In genomic region chr2:217103752-217104540, GRCh38 we compare ENCODE assay signal across 14 cellular contexts.
DNase-seq lines count a peak whose midpoint lies in the region; ATAC-seq, FAIRE-seq and TF ChIP-seq lines count a peak whose summit lies in the region.
"Had no signal": no experiment of that assay in that cellular context is flagged by ENCODE, and none has a peak within 500 bp of the region (broad histone marks: within the 10 kb centered on the region; RNA-seq: fewer than 3 reads in every experiment).

No MANE protein-coding gene starts in this region.

- no peaks in the 10 kb centered on the region for H4K20me1 ChIP-seq in K562 (replicated peaks; ENCODE audit: control insufficient read depth, insufficient read depth, low read length)
- H4K20me1 ChIP-seq: BLaER1 had no signal

- H3K9ac ChIP-seq in K562 (ENCODE audit: insufficient read depth in 1 of 2, low read depth in 2 of 2, low read length in 2 of 2): no peak overlapping the region; a peak in 1 of 4 replicates
- H3K9ac ChIP-seq: BLaER1 had no signal

- in situ Hi-C loops in K562 (cut with MboI): loop anchor here (10.0 kb wide), 1 partner anchor 319 kb away; no protein-coding TSS in a partner anchor

- H3K4me1 ChIP-seq in A549 (peaks cover 40% of the 10 kb centered on the region), K562 (replicated peaks in 1 of 2; ENCODE audit: control insufficient read depth in 2 of 2, insufficient read depth in 2 of 2, low read length in 2 of 2) (peaks cover 21 to 61% of the 10 kb centered on the region in 2 experiments)

- FAIRE-seq in A549 (lab: Jason Lieb, UNC) (no peak), K562 (lab: Jason Lieb, UNC) (no peak)

- TF ChIP-seq EP300 in A549 (IDR thresholded peaks at IDR 0.05): no peak
- TF ChIP-seq EP300 in K562 (IDR thresholded peaks at IDR 0.05; ENCODE audit: low read length): no peak

- peak overlapping the region; percentile 84 for H2AFZ ChIP-seq in K562 (ENCODE audit: low read depth, low read length)

- CTCF ChIA-PET in A549 (lab: Yijun Ruan, JAX): no interaction called here
- CTCF ChIA-PET in K562 (lab: Yijun Ruan, JAX; ENCODE audit: low intra/inter-chr PET ratio): interaction anchor here (0.6 kb wide), 1 partner anchor 165 kb away, joined by 6 read pairs; no protein-coding TSS in a partner anchor

- DNase-seq in A549 (ENCODE audit: low read depth in 1 of 2, low spot score in 1 of 2) (peak in 1 of 2 experiments; percentile 18), H4 (ENCODE audit: low spot score) (peak; percentile 24), K562 (ENCODE audit: extremely low read depth in 1 of 4, low spot score in 3 of 4) (no peak), kidney epithelial cell (ENCODE audit: low read depth) (peak; percentile 83), MG63 (no peak)
- no peak for DNase-seq in central memory CD4-positive, alpha-beta T cell
- DNase-seq: activated CD4-positive, alpha-beta T cell treated with anti-CD3 and anti-CD28 coated beads, Interleukin-2, amount 50 U/mL, for 4 hours; activated effector memory CD4-positive, alpha-beta T cell treated with Interleukin-2 at 50 U/mL for 16 hours; GDM1; glutamatergic neuron; occipital lobe had no signal

- intact Hi-C loops in K562 (cut with micrococcal nuclease): no loop called here

- TF ChIP-seq POLR2A in A549 (IDR thresholded peaks at IDR 0.05; ENCODE audit: low read length) (no peak), K562 (conservative IDR thresholded peaks at IDR 0.05) (no peak)

- H3K9me1 ChIP-seq in K562 (ENCODE audit: control insufficient read depth, insufficient read depth, low read length): no peaks in the 10 kb centered on the region

- no TSS peak for BruUV-seq in K562 (replicated peaks; lab: Mats Ljungman, UMichigan)

- no peak overlapping the region for H3K4me3 ChIP-seq in A549
- no peak overlapping the region for H3K4me3 ChIP-seq in K562
- no peak overlapping the region for H3K4me3 ChIP-seq in kidney epithelial cell (ENCODE audit: low read depth, low read length)
- H3K4me3 ChIP-seq in MG63: no peak overlapping the region
- H3K4me3 ChIP-seq: BLaER1 had no signal

- H3K27me3 ChIP-seq in K562 (ENCODE audit: control insufficient read depth in 2 of 2, insufficient read depth in 2 of 2, low read length in 2 of 2) (no peaks in the 10 kb centered on the region), kidney epithelial cell (ENCODE audit: control insufficient read depth, insufficient read depth, low read length) (no peaks in the 10 kb centered on the region), MG63 (no peaks in the 10 kb centered on the region)
- H3K27me3 ChIP-seq: BLaER1 had no signal

- no peaks in the 10 kb centered on the region for H3K79me2 ChIP-seq in K562 (ENCODE audit: control insufficient read depth, insufficient read depth, low read length)

- POLR2A ChIA-PET in A549 (lab: Yijun Ruan, JAX) (interaction anchor here (0.6 kb wide), 1 partner anchor 364 kb away, joined by 4 read pairs; no protein-coding TSS in a partner anchor), K562 (lab: Yijun Ruan, JAX) (no interaction called here)

- H3K27ac ChIP-seq in A549 (peak overlapping the region; percentile 39 to 81; a peak in 5 of 6 replicates), K562 (ENCODE audit: extremely low read depth, low read depth, low read length) (no peak overlapping the region)
- H3K27ac ChIP-seq: BLaER1 had no signal

- H3K4me2 ChIP-seq in A549 (no peak overlapping the region), K562 (ENCODE audit: insufficient read depth, low read length) (no peak overlapping the region)
- H3K4me2 ChIP-seq: BLaER1 had no signal

- H3K9me3 ChIP-seq in A549 (no peaks in the 10 kb centered on the region), K562 (replicated peaks; ENCODE audit: control insufficient read depth, insufficient read depth, low read depth, low read length) (no peaks in the 10 kb centered on the region), MG63 (no peaks in the 10 kb centered on the region)
- H3K9me3 ChIP-seq: BLaER1 had no signal

- ATAC-seq in A549 (no peak), K562 (no peak), HG03095 (IDR thresholded peaks at IDR 0.05; ENCODE audit: unreplicated experiment) (no peak), GM18519 (IDR thresholded peaks at IDR 0.05; ENCODE audit: low FRiP score, unreplicated experiment) (no peak)

- no peaks in the 10 kb centered on the region for H3K36me3 ChIP-seq in K562 (ENCODE audit: control insufficient read depth, insufficient read depth, low read length)
- H3K36me3 ChIP-seq in kidney epithelial cell (ENCODE audit: control insufficient read depth, insufficient read depth, low read length): no peaks in the 10 kb centered on the region
- no peaks in the 10 kb centered on the region for H3K36me3 ChIP-seq in MG63
- H3K36me3 ChIP-seq: BLaER1 had no signal

- TF ChIP-seq CTCF in A549 (IDR thresholded peaks at IDR 0.05) (no peak), K562 (IDR thresholded peaks at IDR 0.05 in 2 of 3, conservative IDR thresholded peaks at IDR 0.05 in 1 of 3; ENCODE audit: insufficient read depth in 2 of 3, low read depth in 1 of 3, low read length in 3 of 3) (no peak), kidney epithelial cell (IDR thresholded peaks at IDR 0.05; ENCODE audit: insufficient read depth, low read length, poor library complexity, severe bottlenecking) (no peak)

- 58% methylated on average over 4 of the region's 4 CpGs for WGBS in A549 (ENCODE audit: missing lambda C conversion rate)
- 68% methylated on average over 4 of the region's 4 CpGs for WGBS in K562 (ENCODE audit: insufficient coverage, low coverage, missing lambda C conversion rate)

- TF ChIP-seq RAD21 in A549 (conservative IDR thresholded peaks at IDR 0.05 in 1 of 2, IDR thresholded peaks at IDR 0.05 in 1 of 2) (no peak), K562 (CRISPR knock-in tag; conservative IDR thresholded peaks at IDR 0.05 in 1 of 2, IDR thresholded peaks at IDR 0.05 in 1 of 2) (no peak)

TF ChIP-seq in A549, 52 proteins besides CTCF, POLR2A, EP300 and RAD21:
- TF ChIP-seq ZSCAN20 (CRISPR knock-in tag; IDR thresholded peaks at IDR 0.05) (no peak), FOSL2 (IDR thresholded peaks at IDR 0.05) (no peak), FOSL2 (CRISPR knock-in tag; IDR thresholded peaks at IDR 0.05) (peak; percentile 26; the same call in 1 of the 2 replicates)

TF ChIP-seq in K562, 482 proteins besides CTCF, POLR2A, EP300 and RAD21:
- TF ChIP-seq FOSL1 (tag; conservative IDR thresholded peaks at IDR 0.05) (0 out of 2 replicates have a peak, but pooled peaks have one; percentile 27), ZNF449 (CRISPR knock-in tag; IDR thresholded peaks at IDR 0.05) (no peak), ZNF316 (IDR thresholded peaks at IDR 0.05) (0 out of 2 replicates have a peak, but pooled peaks have one; percentile 24), JUND (IDR thresholded peaks at IDR 0.05; ENCODE audit: borderline replicate concordance, low read depth, low read length) (peak; percentile 56), JUND (tag; IDR thresholded peaks at IDR 0.05; ENCODE audit: borderline replicate concordance, low read depth, low read length) (peak; percentile 35; the same call in 1 of the 3 replicates), ZNF277 (CRISPR knock-in tag; IDR thresholded peaks at IDR 0.05; ENCODE audit: borderline replicate concordance) (no peak), ATF3 (IDR thresholded peaks at IDR 0.05) (peak; percentile 44; the same call in 1 of the 2 replicates), ATF3 (CRISPR knock-in tag; conservative IDR thresholded peaks at IDR 0.05) (no peak), MLX (CRISPR knock-in tag; conservative IDR thresholded peaks at IDR 0.05) (no peak)

Comparison
In these comparisons a context has a peak if more than half of its experiments do, and no peak if none do; other contexts are left out.
1. DNase-seq: peak in H4 (single experiment) and kidney epithelial cell (single experiment); none in K562 (0 of 4), MG63 (single experiment) and central memory CD4-positive, alpha-beta T cell (single experiment).